ENCODE assay signal across 8 cellular contexts in genomic region chr9:97803167-97804058, GRCh38. TPM values are rescaled to one million over a fixed set of nuclear protein-coding genes. Genes with fewer than 3 reads are reported as not detected.
DNase-seq lines count a peak whose midpoint lies in the region; ATAC-seq and TF ChIP-seq lines count a peak whose summit lies in the region.

No MANE protein-coding gene starts in this region.

- peaks cover 3% of the 10 kb centered on the region for H3K36me3 Mint-ChIP-seq in activated CD4-positive, alpha-beta T cell treated with anti-CD3 and anti-CD28 coated beads, Interleukin-2, amount 10 ng/mL, durations not matched to agents 7 days and 5 days (ENCODE audit: low read depth)

- WGBS in lower leg skin, 2 donors: 3% methylated on average over 29 to 60 of the region's 75 CpGs

- peaks cover 35% of the 10 kb centered on the region for H3K27me3 Mint-ChIP-seq in activated CD4-positive, alpha-beta T cell treated with anti-CD3 and anti-CD28 coated beads, Interleukin-2, amount 10 ng/mL, durations not matched to agents 7 days and 5 days

- no peak for TF ChIP-seq CTCF in lower leg skin (IDR thresholded peaks at IDR 0.05)

- POLR2A ChIA-PET in activated CD4-positive, alpha-beta T cell treated with anti-CD3 and anti-CD28 coated beads, Interleukin-2, amount 10 ng/mL, durations not matched to agents 7 days and 5 days (lab: Charles Lee): no interaction called here

- peak; percentile 25 to 58 for DNase-seq in NCI-H187 (lab: John Stamatoyannopoulos, UW)
- DNase-seq in NCI-H187 treated with DMSO at 0.1 percent for 48 hours (lab: John Stamatoyannopoulos, UW): no peak
- peak; percentile 79 for DNase-seq in NCI-H345 (lab: John Stamatoyannopoulos, UW)
- peak; percentile 72 for DNase-seq in activated CD4-positive, alpha-beta T cell treated with anti-CD3 and anti-CD28 coated beads, Interleukin-2, amount 10 ng/mL, durations not matched to agents 7 days and 5 days
- peak; percentile 55 for DNase-seq in dermis blood vessel endothelial cell
- peak; percentile 41 to 92 for DNase-seq in lower leg skin (ENCODE audit: low spot score in 2 of 2)
- DNase-seq in stimulated activated CD4-positive, alpha-beta T cell treated with anti-CD3 and anti-CD28 coated beads, Interleukin-4, amount 100 ng/mL, for 24 hours: peak; percentile 69

- H3K4me3 Mint-ChIP-seq in activated CD4-positive, alpha-beta T cell treated with anti-CD3 and anti-CD28 coated beads, Interleukin-2, amount 10 ng/mL, durations not matched to agents 7 days and 5 days: peak overlapping the region; percentile 71

- H3K27ac Mint-ChIP-seq in activated CD4-positive, alpha-beta T cell treated with anti-CD3 and anti-CD28 coated beads, Interleukin-2, amount 10 ng/mL, durations not matched to agents 7 days and 5 days: peak overlapping the region; percentile 68

- ATAC-seq in HG03025 (IDR thresholded peaks at IDR 0.05; ENCODE audit: low FRiP score, unreplicated experiment): peak; percentile 80

- intact Hi-C loops in lower leg skin (cut with DNase I; ENCODE audit: low total_unique reads): no loop called here

- CTCF ChIA-PET in activated CD4-positive, alpha-beta T cell treated with anti-CD3 and anti-CD28 coated beads, Interleukin-2, amount 10 ng/mL, durations not matched to agents 7 days and 5 days (lab: Charles Lee): interaction anchor here (0.6 to 1.2 kb wide), 2 partner anchors 44 to 72 kb away, joined by 3 read pairs; no protein-coding TSS in a partner anchor

- no peaks in the 10 kb centered on the region for H3K9me3 Mint-ChIP-seq in activated CD4-positive, alpha-beta T cell treated with anti-CD3 and anti-CD28 coated beads, Interleukin-2, amount 10 ng/mL, durations not matched to agents 7 days and 5 days

- H3K4me1 Mint-ChIP-seq in activated CD4-positive, alpha-beta T cell treated with anti-CD3 and anti-CD28 coated beads, Interleukin-2, amount 10 ng/mL, durations not matched to agents 7 days and 5 days: peaks cover 11% of the 10 kb centered on the region

- TF ChIP-seq POLR2A in lower leg skin (IDR thresholded peaks at IDR 0.05): no peak

- H3K4me3 ChIP-seq in lower leg skin (ENCODE audit: low read depth, poor library complexity, severe bottlenecking): no peak overlapping the region

RNA-seq across cellular contexts. Expression of gene FOXE1, which starts 49.6 kb away (rescaled TPM):
- under 1 TPM in 1 of 2 experiments, not detected in 1; 0.05 TPM for total RNA-seq in activated CD4-positive, alpha-beta T cell treated with anti-CD3 and anti-CD28 coated beads, Interleukin-2, amount 10 ng/mL, durations not matched to agents 7 days and 5 days
- total RNA-seq in dermis blood vessel endothelial cell: 0.09 and 0.17 TPM in 2 replicates
- total RNA-seq in lower leg skin: 1 to 10 TPM in 3 of 4 donors, under 1 TPM in 1; 0.27 to 2.9 (median 1.6) TPM
